In the genomic region with DNA sequence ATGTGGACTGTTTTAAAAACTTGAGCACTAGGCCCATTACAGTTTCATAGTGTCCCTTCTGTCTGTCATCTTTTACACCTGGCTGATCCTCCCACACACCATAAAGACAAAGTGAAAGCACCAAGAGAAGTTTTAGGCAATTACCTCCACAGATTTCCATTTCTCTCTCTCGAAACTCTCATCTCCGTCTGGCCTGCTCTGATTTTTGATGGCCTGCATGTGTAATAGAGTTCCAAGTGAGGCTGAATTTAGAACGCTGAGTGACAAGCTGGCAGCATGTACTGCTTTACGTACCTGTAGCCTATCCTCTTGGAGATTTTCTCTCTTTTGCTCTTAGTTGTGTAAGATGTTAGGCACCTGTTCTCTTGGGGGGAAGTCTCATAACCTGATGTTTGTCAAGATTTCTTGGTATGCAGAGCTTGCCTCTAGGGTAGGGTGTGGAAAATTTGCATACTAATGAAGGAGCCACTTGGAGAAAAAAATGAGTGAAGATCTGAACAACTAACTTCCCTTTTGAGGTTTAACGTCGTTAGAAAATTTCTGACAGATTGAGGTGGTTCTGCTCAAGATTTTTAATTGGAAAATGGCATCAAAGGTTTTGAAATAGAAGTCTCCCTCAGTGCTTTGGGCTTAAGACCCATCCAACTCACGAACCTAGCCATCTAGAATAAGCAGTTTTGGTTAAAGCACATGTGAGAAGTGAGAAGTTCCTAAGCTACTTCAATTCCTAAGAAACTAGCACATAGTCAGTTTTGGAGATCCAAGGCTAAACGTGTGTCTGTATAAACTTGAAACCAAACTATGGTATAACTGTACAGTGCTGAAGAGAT, we compare ENCODE assay signal across 9 cellular contexts. TPM values are rescaled to one million over a fixed set of nuclear protein-coding genes. Genes with fewer than 3 reads are reported as not detected.
DNase-seq lines count a peak whose midpoint lies in the region; ATAC-seq and TF ChIP-seq lines count a peak whose summit lies in the region.
"Had no signal": no experiment of that assay in that cellular context is flagged by ENCODE, and none has a peak within 500 bp of the region (broad histone marks: within the 10 kb centered on the region; RNA-seq: fewer than 3 reads in every experiment).

No MANE protein-coding gene starts in this region.

- H3K9me3 Mint-ChIP-seq in mesothelial cell of epicardium = peaks cover 12% of the 10 kb centered on the region

- H3K4me1 Mint-ChIP-seq in mesothelial cell of epicardium = no peaks in the 10 kb centered on the region

- DNase-seq in CD1c-positive myeloid dendritic cell (ENCODE audit: extremely low spot score) (peak; percentile 3), RPMI8226 (peak; percentile 5), mesothelial cell of epicardium (ENCODE audit: low spot score in 2 of 2, unreplicated experiment in 2 of 2) (no peak), NCI-H69 (lab: John Stamatoyannopoulos, UW) (no peak), occipital lobe (lab: John Stamatoyannopoulos, UW) (no peak), inferior parietal cortex (ENCODE audit: extremely low spot score) (no peak)
- DNase-seq: NCI-H1694 had no signal

- no peak for TF ChIP-seq CTCF in mesothelial cell of epicardium (IDR thresholded peaks at IDR 0.05; ENCODE audit: unreplicated experiment)

- H3K27me3 Mint-ChIP-seq in mesothelial cell of epicardium (ENCODE audit: low read depth) = no peaks in the 10 kb centered on the region

- H3K4me3 Mint-ChIP-seq in mesothelial cell of epicardium = no peak overlapping the region

- H3K27ac Mint-ChIP-seq in mesothelial cell of epicardium = no peak overlapping the region

- ATAC-seq in GM19043 (IDR thresholded peaks at IDR 0.05; ENCODE audit: low read depth, unreplicated experiment) (peak; percentile 74), HG03025 (IDR thresholded peaks at IDR 0.05; ENCODE audit: low FRiP score, unreplicated experiment) (peak; percentile 72)

- H3K36me3 Mint-ChIP-seq in mesothelial cell of epicardium = no peaks in the 10 kb centered on the region

RNA-seq across cellular contexts. Expression of gene RAP1GDS1, which starts 57.6 kb away (rescaled TPM):
- total RNA-seq in mesothelial cell of epicardium = 20.5 to 25.1 TPM (median 22.7 TPM) in 3 replicates
- total RNA-seq in occipital lobe = 245 TPM

Comparison
In these comparisons a context has a peak if more than half of its experiments do, and no peak if none do; other contexts are left out.
1. DNase-seq: peak in CD1c-positive myeloid dendritic cell (single experiment) and RPMI8226 (single experiment); none in mesothelial cell of epicardium (0 of 2), NCI-H69 (single experiment), occipital lobe (single experiment) and inferior parietal cortex (single experiment).